ENCODE assay signal across 8 cellular contexts in genomic region chr10:103451091-103451801, GRCh38. TPM values are rescaled to one million over a fixed set of nuclear protein-coding genes. Genes with fewer than 3 reads are reported as not detected.
DNase-seq lines count a peak whose midpoint lies in the region; ATAC-seq and TF ChIP-seq lines count a peak whose summit lies in the region.

No MANE protein-coding gene starts in this region.

- no peak for TF ChIP-seq CTCF in adrenal gland (IDR thresholded peaks at IDR 0.05)

- no peaks in the 10 kb centered on the region for H3K9me3 ChIP-seq in SK-N-MC (ENCODE audit: low read depth, low read length)
- H3K9me3 ChIP-seq in adrenal gland (replicated peaks in 1 of 3) = no peaks in the 10 kb centered on the region

- H3K4me1 ChIP-seq in adrenal gland (replicated peaks in 1 of 2) = peaks cover 19 to 54% of the 10 kb centered on the region in 2 donors

- no peak for ATAC-seq in HG03571 (IDR thresholded peaks at IDR 0.05; ENCODE audit: unreplicated experiment)

- peaks cover under 1% of the 10 kb centered on the region; the same call in 1 of the 2 replicates for H3K36me3 ChIP-seq in SK-N-MC (ENCODE audit: insufficient read depth, low read length)
- H3K36me3 ChIP-seq in adrenal gland (replicated peaks in 1 of 2) = peaks cover 0 to 43% of the 10 kb centered on the region in 2 donors

- 3 to 12% (median 8%) methylated on average over 7 to 14 of the region's 14 CpGs for WGBS in adrenal gland, 4 donors

- peak overlapping the region; percentile 60 for H3K9ac ChIP-seq in SK-N-MC (ENCODE audit: insufficient read length)

- H3K27ac ChIP-seq in SK-N-MC (no peak overlapping the region), adrenal gland (peak overlapping the region; percentile 35 to 96 (median 74))

- DNase-seq in SIG-M5 treated with dmso at 0.1 percent for 504 hours (lab: John Stamatoyannopoulos, UW; ENCODE audit: unreplicated experiment) (peak; percentile 13), SIG-M5 (lab: John Stamatoyannopoulos, UW) (no peak), SK-N-MC (ENCODE audit: low read depth, low spot score) (no peak), adrenal gland (peak; percentile 79 to 91 (median 89)), iPS-NIHi11 (ENCODE audit: low spot score) (peak; percentile 64), NCI-H774 (lab: John Stamatoyannopoulos, UW) (no peak)
- DNase-seq in stimulated activated CD4-positive, alpha-beta T cell treated with anti-CD3 and anti-CD28 coated beads, Interleukin-15, amount 100 ng/mL, for 24 hours = peak; percentile 65

- intact Hi-C loops in adrenal gland (cut with DNase I) = no loop called here

- peak overlapping the region; percentile 77 for H3K4me3 ChIP-seq in SK-N-MC
- peak overlapping the region in 3 of 4 donors; percentile 50 to 85 (median 71) for H3K4me3 ChIP-seq in adrenal gland

- no peaks in the 10 kb centered on the region for H3K27me3 ChIP-seq in adrenal gland

- TF ChIP-seq POLR2A in adrenal gland (IDR thresholded peaks at IDR 0.05) = peak in 1 of 2 donors; percentile 46

RNA-seq across cellular contexts. Expression of gene CALHM2, which starts 0.9 kb away (rescaled TPM):
- total RNA-seq in adrenal gland = 10 to 100 TPM; 16.6 to 56.8 (median 40.8) TPM
- 10 to 100 TPM in 2 of 3 donors, 1 to 10 TPM in 1; 9.6 to 33.1 (median 25.3) TPM for polyA plus RNA-seq in adrenal gland

RNA-seq across cellular contexts. Expression of gene CALHM1, which starts 7.5 kb away (rescaled TPM):
- total RNA-seq in adrenal gland = not detected
- polyA plus RNA-seq in adrenal gland = not detected

RNA-seq across cellular contexts. Expression of gene CALHM3, which starts 27.8 kb away (rescaled TPM):
- total RNA-seq in adrenal gland = not detected
- under 1 TPM in 1 of 3 donors, not detected in 2; 0.03 TPM for polyA plus RNA-seq in adrenal gland

RNA-seq across cellular contexts. Expression of gene NEURL1, which starts 42.3 kb away (rescaled TPM):
- 1 to 10 TPM in 3 of 8 donors, under 1 TPM in 2, not detected in 3; 0.18 to 7.7 (median 3.2) TPM for total RNA-seq in adrenal gland
- polyA plus RNA-seq in adrenal gland = 10 to 100 TPM in 1 of 3 donors, 1 to 10 TPM in 2; 1.0 to 12.5 (median 2.3) TPM

RNA-seq across cellular contexts. Expression of gene PDCD11, which starts 54.8 kb away (rescaled TPM):
- total RNA-seq in adrenal gland = 10 to 100 TPM; 13.6 to 29.6 (median 21.0) TPM
- 10 to 100 TPM; 20.4 to 39.7 (median 21.4) TPM for polyA plus RNA-seq in adrenal gland

Comparison
In these comparisons a context has a peak if more than half of its experiments do, and no peak if none do; other contexts are left out.
1. DNase-seq: peak in SIG-M5 treated with dmso at 0.1 percent for 504 hours (single experiment), adrenal gland (7 of 7), iPS-NIHi11 (single experiment) and stimulated activated CD4-positive, alpha-beta T cell treated with anti-CD3 and anti-CD28 coated beads, Interleukin-15, amount 100 ng/mL, for 24 hours (single experiment); none in SIG-M5 (single experiment), SK-N-MC (single experiment) and NCI-H774 (single experiment).